ENCODE assay signal across 1 cellular context in the genomic region with DNA sequence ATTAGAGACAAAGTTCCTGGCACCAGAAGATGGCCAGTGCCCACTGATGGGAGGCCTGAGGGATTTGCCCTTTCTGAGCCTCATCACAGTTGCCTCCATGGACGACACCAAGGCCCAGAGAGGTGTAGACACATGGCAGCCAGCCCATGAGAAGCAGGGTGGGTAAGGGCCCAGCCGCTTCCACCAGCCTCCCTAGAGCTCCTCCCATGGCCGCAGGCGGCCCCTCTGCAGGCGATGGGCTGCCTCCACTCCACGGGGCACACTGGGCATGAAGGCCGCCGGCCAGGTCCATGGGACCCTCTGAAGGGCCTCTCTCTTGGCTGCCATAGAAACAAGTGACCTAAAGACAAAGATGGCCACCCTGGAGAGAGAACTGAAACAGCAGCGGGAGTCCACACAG.
TF ChIP-seq lines count a peak whose summit lies in the region.

No MANE protein-coding gene starts in this region.

TF ChIP-seq in IMR-90, 13 proteins besides CTCF, POLR2A, EP300 and RAD21:
- TF ChIP-seq RCOR1 (IDR thresholded peaks at IDR 0.05; ENCODE audit: insufficient replicate concordance, low read length) (no peak), CEBPB (IDR thresholded peaks at IDR 0.05; ENCODE audit: low read depth, low read length) (no peak), CHD1 (IDR thresholded peaks at IDR 0.05; ENCODE audit: low read depth, low read length) (no peak), NFE2L2 (IDR thresholded peaks at IDR 0.05; ENCODE audit: low read depth, low read length) (no peak)
- TF ChIP-seq, protein P1, sequence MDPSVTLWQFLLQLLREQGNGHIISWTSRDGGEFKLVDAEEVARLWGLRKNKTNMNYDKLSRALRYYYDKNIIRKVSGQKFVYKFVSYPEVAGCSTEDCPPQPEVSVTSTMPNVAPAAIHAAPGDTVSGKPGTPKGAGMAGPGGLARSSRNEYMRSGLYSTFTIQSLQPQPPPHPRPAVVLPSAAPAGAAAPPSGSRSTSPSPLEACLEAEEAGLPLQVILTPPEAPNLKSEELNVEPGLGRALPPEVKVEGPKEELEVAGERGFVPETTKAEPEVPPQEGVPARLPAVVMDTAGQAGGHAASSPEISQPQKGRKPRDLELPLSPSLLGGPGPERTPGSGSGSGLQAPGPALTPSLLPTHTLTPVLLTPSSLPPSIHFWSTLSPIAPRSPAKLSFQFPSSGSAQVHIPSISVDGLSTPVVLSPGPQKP (IDR thresholded peaks at IDR 0.05; ENCODE audit: borderline replicate concordance, low read depth, low read length), result no peak
